ENCODE assay signal across 10 cellular contexts in the genomic region with DNA sequence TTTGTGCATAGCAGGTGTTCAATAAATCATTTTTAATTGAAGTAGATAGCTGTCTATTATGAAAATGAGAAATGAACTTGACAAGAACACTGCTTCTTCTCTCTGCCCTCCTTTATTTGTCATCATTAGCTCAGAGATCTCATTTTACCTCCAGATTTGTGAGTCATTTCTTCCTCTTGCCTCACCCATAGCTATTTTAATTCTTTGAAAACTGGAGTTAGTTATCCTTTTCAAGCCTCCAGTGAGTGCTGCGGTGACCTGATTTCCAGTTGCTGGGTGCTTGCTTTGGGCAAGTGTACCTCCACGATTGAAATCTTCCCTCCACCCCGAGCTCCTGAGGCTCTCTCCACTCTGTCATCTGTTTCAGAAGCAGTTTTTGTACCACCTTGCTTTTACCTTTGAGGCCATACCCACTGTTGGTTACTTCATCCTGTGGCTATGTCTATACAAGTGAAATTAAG.
A peak's percentile ranks its signal among the peaks of the same experiment; 100 is the strongest.
DNase-seq lines count a peak whose midpoint lies in the region; ATAC-seq and TF ChIP-seq lines count a peak whose summit lies in the region.
"Had no signal": no experiment of that assay in that cellular context is flagged by ENCODE, and none has a peak within 500 bp of the region (broad histone marks: within the 10 kb centered on the region; RNA-seq: fewer than 3 reads in every experiment).

No MANE protein-coding gene starts in this region.

- H3K79me2 ChIP-seq in mammary epithelial cell (ENCODE audit: insufficient read depth, low read length): no peaks in the 10 kb centered on the region

- peak overlapping the region; percentile 64 for H2AFZ ChIP-seq in mammary epithelial cell (ENCODE audit: low read depth, low read length)

- no peaks in the 10 kb centered on the region for H3K27me3 ChIP-seq in mammary epithelial cell (ENCODE audit: insufficient read depth, low read length)
- H3K27me3 ChIP-seq in tibial nerve: no peaks in the 10 kb centered on the region
- H3K27me3 ChIP-seq in BE2C: no peaks in the 10 kb centered on the region
- no peaks in the 10 kb centered on the region for H3K27me3 ChIP-seq in ascending aorta
- H3K27me3 ChIP-seq: cardiac muscle cell had no signal

- CTCF ChIA-PET in mammary epithelial cell (lab: Charles Lee; ENCODE audit: low non-redundant PET): no interaction called here

- TF ChIP-seq EP300 in tibial nerve (IDR thresholded peaks at IDR 0.05): no peak

- no peaks in the 10 kb centered on the region for H3K9me3 ChIP-seq in mammary epithelial cell (replicated peaks; ENCODE audit: insufficient read depth, low read length)
- peaks cover 0 to 6% (median 0%) of the 10 kb centered on the region in 4 donors for H3K9me3 ChIP-seq in tibial nerve
- no peaks in the 10 kb centered on the region for H3K9me3 ChIP-seq in BE2C
- H3K9me3 ChIP-seq in ascending aorta: no peaks in the 10 kb centered on the region

- no peak for TF ChIP-seq POLR2A in tibial nerve (IDR thresholded peaks at IDR 0.05)

- DNase-seq in ELR (ENCODE audit: low read depth) (peak; percentile 74), NCI-H226 (peak; percentile 69), mammary epithelial cell (peak; percentile 76), sciatic nerve (ENCODE audit: low spot score) (no peak), tibial nerve (ENCODE audit: low spot score in 2 of 2) (no peak), BE2C (no peak), ascending aorta (ENCODE audit: low spot score in 2 of 2) (no peak)
- DNase-seq: T-helper 17 cell had no signal

- dilution Hi-C loops in mammary epithelial cell (cut with HindIII; ENCODE audit: low sequenced_read_pairs): no loop called here

- no peak overlapping the region for H3K27ac ChIP-seq in mammary epithelial cell (ENCODE audit: insufficient read depth, low read depth, low read length)
- H3K27ac ChIP-seq in tibial nerve: no peak overlapping the region
- H3K27ac ChIP-seq in ascending aorta: peak overlapping the region in 1 of 2 donors; percentile 65
- H3K27ac ChIP-seq: cardiac muscle cell had no signal

- TF ChIP-seq CTCF in mammary epithelial cell (conservative IDR thresholded peaks at IDR 0.05 in 1 of 2, IDR thresholded peaks at IDR 0.05 in 1 of 2; ENCODE audit: extremely low read depth in 1 of 2, insufficient read depth in 1 of 2, low read depth in 1 of 2, low read length in 2 of 2) (no peak), tibial nerve (IDR thresholded peaks at IDR 0.05) (no peak), BE2C (IDR thresholded peaks at IDR 0.05; ENCODE audit: low read depth, low read length) (no peak), ascending aorta (IDR thresholded peaks at IDR 0.05) (no peak)

- H3K4me2 ChIP-seq in mammary epithelial cell (ENCODE audit: insufficient read depth, low read depth, low read length): no peak overlapping the region

- H3K4me3 ChIP-seq in mammary epithelial cell (replicated peaks in 1 of 3; ENCODE audit: insufficient read depth in 1 of 3, low read depth in 2 of 3, low read length in 3 of 3): no peak overlapping the region
- no peak overlapping the region for H3K4me3 ChIP-seq in tibial nerve
- H3K4me3 ChIP-seq in BE2C (ENCODE audit: low read depth, low read length): no peak overlapping the region
- H3K4me3 ChIP-seq in ascending aorta: no peak overlapping the region
- H3K4me3 ChIP-seq: cardiac muscle cell had no signal

- no peaks in the 10 kb centered on the region for H3K36me3 ChIP-seq in mammary epithelial cell (ENCODE audit: insufficient read depth, low read length)
- H3K36me3 ChIP-seq in tibial nerve: no peaks in the 10 kb centered on the region
- H3K36me3 ChIP-seq in BE2C: no peaks in the 10 kb centered on the region
- no peaks in the 10 kb centered on the region for H3K36me3 ChIP-seq in ascending aorta
- H3K36me3 ChIP-seq: cardiac muscle cell had no signal

- H3K4me1 ChIP-seq in mammary epithelial cell (ENCODE audit: insufficient read depth, low read length) (peaks cover 14% of the 10 kb centered on the region), tibial nerve (no peaks in the 10 kb centered on the region), BE2C (no peaks in the 10 kb centered on the region), ascending aorta (peaks cover 3 to 4% of the 10 kb centered on the region in 2 donors)

- H4K20me1 ChIP-seq in mammary epithelial cell (ENCODE audit: insufficient read depth, low read length): no peaks in the 10 kb centered on the region

- 63% methylated on average over 3 of the region's 3 CpGs for WGBS in mammary epithelial cell (ENCODE audit: low coverage, missing lambda C conversion rate)
- WGBS in tibial nerve, 2 donors: 79 to 85% methylated on average over 3 of the region's 3 CpGs

- no peak overlapping the region for H3K9ac ChIP-seq in mammary epithelial cell (ENCODE audit: insufficient read depth, low read length)

- ATAC-seq in sciatic nerve: peak; percentile 39
- ATAC-seq in HG03442 (IDR thresholded peaks at IDR 0.05; ENCODE audit: unreplicated experiment): no peak
- ATAC-seq: T-helper 17 cell had no signal

- intact Hi-C loops in mammary epithelial cell (cut with micrococcal nuclease) (no loop called here), sciatic nerve (cut with DNase I) (no loop called here), ascending aorta (cut with DNase I) (no loop called here)

- in situ Hi-C loops in mammary epithelial cell (cut with MboI; ENCODE audit: low sequenced_read_pairs in 2 of 2): no loop called here

- no TSS peak for BruUV-seq in mammary epithelial cell (replicated peaks; lab: Mats Ljungman, UMichigan)

Comparison
In these comparisons a context has a peak if more than half of its experiments do, and no peak if none do; other contexts are left out.
1. DNase-seq: peak in ELR (single experiment), NCI-H226 (single experiment) and mammary epithelial cell (single experiment); none in sciatic nerve (single experiment), tibial nerve (0 of 2), BE2C (single experiment) and ascending aorta (0 of 2).